Comparison of ENCODE assay signal across 8 cellular contexts in the genomic region with DNA sequence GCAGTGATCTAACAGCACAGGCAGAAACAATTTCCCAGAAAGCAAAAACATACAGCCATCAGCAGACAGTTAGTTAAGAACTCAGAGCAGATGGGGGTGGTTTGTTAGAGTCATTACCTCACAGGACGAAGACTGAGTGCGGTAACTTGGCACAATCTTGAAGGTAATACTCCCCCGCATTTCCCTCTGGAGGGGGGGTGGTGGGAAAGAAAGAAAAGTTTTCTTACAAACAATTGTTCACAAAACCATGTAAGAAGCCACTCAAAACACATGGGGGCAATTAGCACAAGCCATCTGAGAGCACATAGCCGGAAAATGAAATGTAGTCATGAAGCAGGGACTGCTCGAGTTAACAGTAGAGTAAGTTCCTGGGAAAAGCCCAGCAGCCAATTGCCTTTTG.
DNase-seq lines count a peak whose midpoint lies in the region; ATAC-seq and TF ChIP-seq lines count a peak whose summit lies in the region.

No MANE protein-coding gene starts in this region.

- H3K9me3 ChIP-seq in ovary = no peaks in the 10 kb centered on the region

- no peaks in the 10 kb centered on the region for H3K27me3 ChIP-seq in ovary

- H3K27ac ChIP-seq in ovary = no peak overlapping the region

- H3K4me3 ChIP-seq in epithelial cell of esophagus (ENCODE audit: low read length) (no peak overlapping the region), ovary (no peak overlapping the region)

- DNase-seq in COLO829 (ENCODE audit: low spot score) = peak; percentile 25
- DNase-seq in RPMI7951 (ENCODE audit: low read depth) = peak; percentile 67
- peak; percentile 1 for DNase-seq in epithelial cell of esophagus (ENCODE audit: low read depth)
- DNase-seq in ovary = peak; percentile 25 to 54 (median 40)
- no peak for DNase-seq in cerebellum (ENCODE audit: low spot score)
- no peak for DNase-seq in NCI-H748 treated with DMSO at 0.1 percent for 48 hours (lab: John Stamatoyannopoulos, UW)
- DNase-seq in KG1 (lab: John Stamatoyannopoulos, UW) = no peak

- TF ChIP-seq POLR2A in ovary (IDR thresholded peaks at IDR 0.05) = no peak

- no peaks in the 10 kb centered on the region for H3K4me1 ChIP-seq in ovary (ENCODE audit: insufficient read depth)

- TF ChIP-seq CTCF in epithelial cell of esophagus (IDR thresholded peaks at IDR 0.05; ENCODE audit: insufficient read depth, low read depth, low read length, missing control alignments) (no peak), ovary (IDR thresholded peaks at IDR 0.05) (no peak)

- H3K36me3 ChIP-seq in ovary = no peaks in the 10 kb centered on the region

- ATAC-seq in HG02970 (IDR thresholded peaks at IDR 0.05; ENCODE audit: low FRiP score, unreplicated experiment) = no peak

- WGBS in ovary, 3 donors = 20 to 29% (median 24%) methylated on average over 5 of the region's 5 CpGs

- TF ChIP-seq EP300 in ovary (IDR thresholded peaks at IDR 0.05) = no peak

- intact Hi-C loops in ovary (cut with DNase I) = no loop called here

Comparison
In these comparisons a context has a peak if more than half of its experiments do, and no peak if none do; other contexts are left out.
1. DNase-seq: peak in COLO829 (single experiment), RPMI7951 (single experiment), epithelial cell of esophagus (single experiment) and ovary (5 of 5); none in cerebellum (single experiment), NCI-H748 treated with DMSO at 0.1 percent for 48 hours (single experiment) and KG1 (single experiment).